28 cellular contexts compared by ENCODE assay signal in the genomic region with DNA sequence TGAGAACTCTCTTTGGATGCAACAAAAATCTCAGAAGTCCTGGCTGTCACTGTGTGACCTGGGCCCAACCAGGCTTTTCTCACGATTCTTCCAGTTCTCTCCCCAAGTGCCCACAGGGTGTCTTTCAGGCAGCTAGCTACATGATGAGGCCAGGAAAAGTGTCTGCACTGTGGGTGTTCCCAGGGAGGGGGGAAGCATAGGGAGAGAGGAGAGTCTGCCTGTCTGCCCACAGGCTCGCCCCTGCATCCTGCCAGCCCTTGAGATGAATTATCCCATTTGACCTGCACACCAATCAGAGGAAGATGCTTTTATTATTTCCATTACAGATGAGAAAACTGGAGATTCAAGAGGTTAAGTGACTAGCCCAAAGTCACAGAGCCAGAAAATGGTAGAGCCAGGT. TPM values are rescaled to one million over a fixed set of nuclear protein-coding genes. Genes with fewer than 3 reads are reported as not detected.
"Had no signal": no experiment of that assay in that cellular context is flagged by ENCODE, and none has a peak within 500 bp of the region (broad histone marks: within the 10 kb centered on the region; RNA-seq: fewer than 3 reads in every experiment).

No MANE protein-coding gene starts in this region.

- H3K4me3 Mint-ChIP-seq: memory B cell; natural killer cell; neural crest cell; stimulated activated effector memory CD8-positive, alpha-beta T cell treated with anti-CD3 and anti-CD28 coated beads, Interleukin-12 subunit alpha, Interleukin-12 subunit beta, amount 100 ng/mL, for 72 hours had no signal

- H3K9me3 Mint-ChIP-seq: memory B cell; natural killer cell; neural crest cell; stimulated activated effector memory CD8-positive, alpha-beta T cell treated with anti-CD3 and anti-CD28 coated beads, Interleukin-12 subunit alpha, Interleukin-12 subunit beta, amount 100 ng/mL, for 72 hours had no signal

- DNase-seq: dermis blood vessel endothelial cell; effector memory CD4-positive, alpha-beta T cell; foreskin keratinocyte; heart left ventricle; kidney; natural killer cell; nucleus accumbens; sigmoid colon; stimulated activated CD4-positive, alpha-beta T cell treated with anti-CD3 and anti-CD28 coated beads, Interleukin-2, amount 100 ng/mL, for 24 hours; stimulated activated CD4-positive, alpha-beta T cell treated with anti-CD3 and anti-CD28 coated beads, Interleukin-4, amount 100 ng/mL, for 24 hours; stimulated activated naive CD4-positive, alpha-beta T cell treated with Interleukin-2 at 50 U/mL for 16 hours; stomach; substantia nigra; testis; upper lobe of left lung had no signal

- H3K36me3 ChIP-seq: esophagus muscularis mucosa, gastroesophageal sphincter, heart left ventricle, prostate gland, right atrium auricular region, sigmoid colon, stomach, tibial nerve, upper lobe of left lung had no signal

- H2AFZ ChIP-seq: hepatocyte had no signal

- H3K36me3 Mint-ChIP-seq: memory B cell; natural killer cell; stimulated activated effector memory CD8-positive, alpha-beta T cell treated with anti-CD3 and anti-CD28 coated beads, Interleukin-12 subunit alpha, Interleukin-12 subunit beta, amount 100 ng/mL, for 72 hours had no signal

- H3K9me3 ChIP-seq: esophagus muscularis mucosa, gastroesophageal sphincter, heart left ventricle, prostate gland, right atrium auricular region, sigmoid colon, stomach, testis, tibial nerve, upper lobe of left lung had no signal

- H3K4me1 ChIP-seq: foreskin keratinocyte had no signal

- ATAC-seq: foreskin keratinocyte; gastroesophageal sphincter; heart left ventricle; left lobe of liver; natural killer cell; stimulated activated effector memory CD8-positive, alpha-beta T cell treated with anti-CD3 and anti-CD28 coated beads, Interleukin-12 subunit alpha, Interleukin-12 subunit beta, amount 100 ng/mL, for 72 hours had no signal

- H3K4me1 Mint-ChIP-seq: natural killer cell; stimulated activated effector memory CD8-positive, alpha-beta T cell treated with anti-CD3 and anti-CD28 coated beads, Interleukin-12 subunit alpha, Interleukin-12 subunit beta, amount 100 ng/mL, for 72 hours had no signal

- H3K27me3 ChIP-seq: esophagus muscularis mucosa, gastroesophageal sphincter, right atrium auricular region, sigmoid colon, testis, tibial nerve, upper lobe of left lung had no signal

- H3K27ac ChIP-seq: foreskin keratinocyte, hepatocyte, prostate gland, tibial nerve had no signal

- H3K4me3 ChIP-seq: coronary artery, esophagus muscularis mucosa, gastroesophageal sphincter, heart left ventricle, hepatocyte, lung, prostate gland, right atrium auricular region, sigmoid colon, stomach, testis, tibial nerve, upper lobe of left lung had no signal

- H3K27ac Mint-ChIP-seq: memory B cell; natural killer cell; stimulated activated effector memory CD8-positive, alpha-beta T cell treated with anti-CD3 and anti-CD28 coated beads, Interleukin-12 subunit alpha, Interleukin-12 subunit beta, amount 100 ng/mL, for 72 hours had no signal

RNA-seq across cellular contexts. Expression of a gene that starts 27.8 kb away (rescaled TPM):
- total RNA-seq: dermis blood vessel endothelial cell had no signal
- polyA plus RNA-seq: fibroblast of lung had no signal
